ENCODE assay signal across 2 cellular contexts in the genomic region with DNA sequence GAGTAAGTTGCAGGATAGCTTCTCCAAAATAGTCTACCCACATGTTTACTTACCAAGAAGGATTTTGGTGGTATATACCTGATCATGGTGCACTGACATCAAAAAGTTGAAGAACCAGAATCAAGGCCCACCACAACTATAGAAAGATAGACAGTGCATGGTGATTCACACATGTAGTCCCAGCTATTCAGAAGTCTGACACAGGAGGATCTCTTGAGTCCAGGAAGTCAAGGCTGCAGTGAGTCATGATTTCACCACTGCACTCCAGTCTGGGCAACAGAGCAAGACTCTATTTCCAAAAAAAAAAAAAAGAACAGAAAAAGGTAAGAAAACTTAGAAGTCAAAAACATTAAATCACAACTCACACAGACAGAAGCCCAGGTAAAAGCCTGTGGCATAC.
TF ChIP-seq lines count a peak whose summit lies in the region.

No MANE protein-coding gene starts in this region.

TF ChIP-seq in A549, 52 proteins besides CTCF, POLR2A, EP300 and RAD21 (continued from another document):
- no peak for TF ChIP-seq JUNB (IDR thresholded peaks at IDR 0.05)
- no peak for TF ChIP-seq MYC (IDR thresholded peaks at IDR 0.05; ENCODE audit: borderline replicate concordance, low read length)
- TF ChIP-seq TFCP2L1 (CRISPR knock-in tag; IDR thresholded peaks at IDR 0.05): no peak
- no peak for TF ChIP-seq CHD4 (IDR thresholded peaks at IDR 0.05; ENCODE audit: borderline replicate concordance)
- TF ChIP-seq HOXB5 (CRISPR knock-in tag; IDR thresholded peaks at IDR 0.05): no peak
- TF ChIP-seq ZC3H11A (IDR thresholded peaks at IDR 0.05): no peak
- TF ChIP-seq KDM5A (IDR thresholded peaks at IDR 0.05): no peak
- no peak for TF ChIP-seq NFE2L2 (conservative IDR thresholded peaks at IDR 0.05; ENCODE audit: low read length)

TF ChIP-seq in GM23338, 12 proteins besides CTCF, POLR2A, EP300 and RAD21 (continued from another document):
- TF ChIP-seq, protein P1, sequence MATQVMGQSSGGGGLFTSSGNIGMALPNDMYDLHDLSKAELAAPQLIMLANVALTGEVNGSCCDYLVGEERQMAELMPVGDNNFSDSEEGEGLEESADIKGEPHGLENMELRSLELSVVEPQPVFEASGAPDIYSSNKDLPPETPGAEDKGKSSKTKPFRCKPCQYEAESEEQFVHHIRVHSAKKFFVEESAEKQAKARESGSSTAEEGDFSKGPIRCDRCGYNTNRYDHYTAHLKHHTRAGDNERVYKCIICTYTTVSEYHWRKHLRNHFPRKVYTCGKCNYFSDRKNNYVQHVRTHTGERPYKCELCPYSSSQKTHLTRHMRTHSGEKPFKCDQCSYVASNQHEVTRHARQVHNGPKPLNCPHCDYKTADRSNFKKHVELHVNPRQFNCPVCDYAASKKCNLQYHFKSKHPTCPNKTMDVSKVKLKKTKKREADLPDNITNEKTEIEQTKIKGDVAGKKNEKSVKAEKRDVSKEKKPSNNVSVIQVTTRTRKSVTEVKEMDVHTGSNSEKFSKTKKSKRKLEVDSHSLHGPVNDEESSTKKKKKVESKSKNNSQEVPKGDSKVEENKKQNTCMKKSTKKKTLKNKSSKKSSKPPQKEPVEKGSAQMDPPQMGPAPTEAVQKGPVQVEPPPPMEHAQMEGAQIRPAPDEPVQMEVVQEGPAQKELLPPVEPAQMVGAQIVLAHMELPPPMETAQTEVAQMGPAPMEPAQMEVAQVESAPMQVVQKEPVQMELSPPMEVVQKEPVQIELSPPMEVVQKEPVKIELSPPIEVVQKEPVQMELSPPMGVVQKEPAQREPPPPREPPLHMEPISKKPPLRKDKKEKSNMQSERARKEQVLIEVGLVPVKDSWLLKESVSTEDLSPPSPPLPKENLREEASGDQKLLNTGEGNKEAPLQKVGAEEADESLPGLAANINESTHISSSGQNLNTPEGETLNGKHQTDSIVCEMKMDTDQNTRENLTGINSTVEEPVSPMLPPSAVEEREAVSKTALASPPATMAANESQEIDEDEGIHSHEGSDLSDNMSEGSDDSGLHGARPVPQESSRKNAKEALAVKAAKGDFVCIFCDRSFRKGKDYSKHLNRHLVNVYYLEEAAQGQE (IDR thresholded peaks at IDR 0.05; ENCODE audit: unreplicated experiment): no peak
- TF ChIP-seq ZNF331 (CRISPR knock-in tag; IDR thresholded peaks at IDR 0.05; ENCODE audit: low read depth): no peak
- TF ChIP-seq CREB1 (CRISPR knock-in tag; IDR thresholded peaks at IDR 0.05; ENCODE audit: low read depth): no peak
- no peak for TF ChIP-seq ZNF114 (CRISPR knock-in tag; IDR thresholded peaks at IDR 0.05)
- TF ChIP-seq NANOG (IDR thresholded peaks at IDR 0.05; ENCODE audit: borderline replicate concordance): no peak
- TF ChIP-seq, protein P2, sequence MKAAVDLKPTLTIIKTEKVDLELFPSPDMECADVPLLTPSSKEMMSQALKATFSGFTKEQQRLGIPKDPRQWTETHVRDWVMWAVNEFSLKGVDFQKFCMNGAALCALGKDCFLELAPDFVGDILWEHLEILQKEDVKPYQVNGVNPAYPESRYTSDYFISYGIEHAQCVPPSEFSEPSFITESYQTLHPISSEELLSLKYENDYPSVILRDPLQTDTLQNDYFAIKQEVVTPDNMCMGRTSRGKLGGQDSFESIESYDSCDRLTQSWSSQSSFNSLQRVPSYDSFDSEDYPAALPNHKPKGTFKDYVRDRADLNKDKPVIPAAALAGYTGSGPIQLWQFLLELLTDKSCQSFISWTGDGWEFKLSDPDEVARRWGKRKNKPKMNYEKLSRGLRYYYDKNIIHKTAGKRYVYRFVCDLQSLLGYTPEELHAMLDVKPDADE (IDR thresholded peaks at IDR 0.05): no peak
- TF ChIP-seq, protein P3, sequence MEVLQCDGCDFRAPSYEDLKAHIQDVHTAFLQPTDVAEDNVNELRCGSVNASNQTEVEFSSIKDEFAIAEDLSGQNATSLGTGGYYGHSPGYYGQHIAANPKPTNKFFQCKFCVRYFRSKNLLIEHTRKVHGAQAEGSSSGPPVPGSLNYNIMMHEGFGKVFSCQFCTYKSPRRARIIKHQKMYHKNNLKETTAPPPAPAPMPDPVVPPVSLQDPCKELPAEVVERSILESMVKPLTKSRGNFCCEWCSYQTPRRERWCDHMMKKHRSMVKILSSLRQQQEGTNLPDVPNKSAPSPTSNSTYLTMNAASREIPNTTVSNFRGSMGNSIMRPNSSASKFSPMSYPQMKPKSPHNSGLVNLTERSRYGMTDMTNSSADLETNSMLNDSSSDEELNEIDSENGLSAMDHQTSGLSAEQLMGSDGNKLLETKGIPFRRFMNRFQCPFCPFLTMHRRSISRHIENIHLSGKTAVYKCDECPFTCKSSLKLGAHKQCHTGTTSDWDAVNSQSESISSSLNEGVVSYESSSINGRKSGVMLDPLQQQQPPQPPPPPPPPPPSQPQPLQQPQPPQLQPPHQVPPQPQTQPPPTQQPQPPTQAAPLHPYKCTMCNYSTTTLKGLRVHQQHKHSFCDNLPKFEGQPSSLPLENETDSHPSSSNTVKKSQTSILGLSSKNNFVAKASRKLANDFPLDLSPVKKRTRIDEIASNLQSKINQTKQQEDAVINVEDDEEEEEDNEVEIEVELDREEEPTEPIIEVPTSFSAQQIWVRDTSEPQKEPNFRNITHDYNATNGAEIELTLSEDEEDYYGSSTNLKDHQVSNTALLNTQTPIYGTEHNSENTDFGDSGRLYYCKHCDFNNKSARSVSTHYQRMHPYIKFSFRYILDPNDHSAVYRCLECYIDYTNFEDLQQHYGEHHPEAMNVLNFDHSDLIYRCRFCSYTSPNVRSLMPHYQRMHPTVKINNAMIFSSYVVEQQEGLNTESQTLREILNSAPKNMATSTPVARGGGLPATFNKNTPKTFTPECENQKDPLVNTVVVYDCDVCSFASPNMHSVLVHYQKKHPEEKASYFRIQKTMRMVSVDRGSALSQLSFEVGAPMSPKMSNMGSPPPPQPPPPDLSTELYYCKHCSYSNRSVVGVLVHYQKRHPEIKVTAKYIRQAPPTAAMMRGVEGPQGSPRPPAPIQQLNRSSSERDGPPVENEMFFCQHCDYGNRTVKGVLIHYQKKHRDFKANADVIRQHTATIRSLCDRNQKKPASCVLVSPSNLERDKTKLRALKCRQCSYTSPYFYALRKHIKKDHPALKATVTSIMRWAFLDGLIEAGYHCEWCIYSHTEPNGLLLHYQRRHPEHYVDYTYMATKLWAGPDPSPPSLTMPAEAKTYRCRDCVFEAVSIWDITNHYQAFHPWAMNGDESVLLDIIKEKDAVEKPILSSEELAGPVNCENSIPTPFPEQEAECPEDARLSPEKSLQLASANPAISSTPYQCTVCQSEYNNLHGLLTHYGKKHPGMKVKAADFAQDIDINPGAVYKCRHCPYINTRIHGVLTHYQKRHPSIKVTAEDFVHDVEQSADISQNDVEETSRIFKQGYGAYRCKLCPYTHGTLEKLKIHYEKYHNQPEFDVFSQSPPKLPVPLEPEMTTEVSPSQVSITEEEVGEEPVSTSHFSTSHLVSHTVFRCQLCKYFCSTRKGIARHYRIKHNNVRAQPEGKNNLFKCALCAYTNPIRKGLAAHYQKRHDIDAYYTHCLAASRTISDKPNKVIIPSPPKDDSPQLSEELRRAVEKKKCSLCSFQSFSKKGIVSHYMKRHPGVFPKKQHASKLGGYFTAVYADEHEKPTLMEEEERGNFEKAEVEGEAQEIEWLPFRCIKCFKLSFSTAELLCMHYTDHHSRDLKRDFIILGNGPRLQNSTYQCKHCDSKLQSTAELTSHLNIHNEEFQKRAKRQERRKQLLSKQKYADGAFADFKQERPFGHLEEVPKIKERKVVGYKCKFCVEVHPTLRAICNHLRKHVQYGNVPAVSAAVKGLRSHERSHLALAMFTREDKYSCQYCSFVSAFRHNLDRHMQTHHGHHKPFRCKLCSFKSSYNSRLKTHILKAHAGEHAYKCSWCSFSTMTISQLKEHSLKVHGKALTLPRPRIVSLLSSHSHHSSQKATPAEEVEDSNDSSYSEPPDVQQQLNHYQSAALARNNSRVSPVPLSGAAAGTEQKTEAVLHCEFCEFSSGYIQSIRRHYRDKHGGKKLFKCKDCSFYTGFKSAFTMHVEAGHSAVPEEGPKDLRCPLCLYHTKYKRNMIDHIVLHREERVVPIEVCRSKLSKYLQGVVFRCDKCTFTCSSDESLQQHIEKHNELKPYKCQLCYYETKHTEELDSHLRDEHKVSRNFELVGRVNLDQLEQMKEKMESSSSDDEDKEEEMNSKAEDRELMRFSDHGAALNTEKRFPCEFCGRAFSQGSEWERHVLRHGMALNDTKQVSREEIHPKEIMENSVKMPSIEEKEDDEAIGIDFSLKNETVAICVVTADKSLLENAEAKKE (CRISPR knock-in tag; IDR thresholded peaks at IDR 0.05): no peak
